Comparison of ENCODE assay signal across 19 cellular contexts in genomic region chr14:104229621-104230041, GRCh38.
DNase-seq lines count a peak whose midpoint lies in the region; ATAC-seq, FAIRE-seq and TF ChIP-seq lines count a peak whose summit lies in the region.
"Had no signal": no experiment of that assay in that cellular context is flagged by ENCODE, and none has a peak within 500 bp of the region (broad histone marks: within the 10 kb centered on the region; RNA-seq: fewer than 3 reads in every experiment).

No MANE protein-coding gene starts in this region.

- TF ChIP-seq EP300 in gastroesophageal sphincter (IDR thresholded peaks at IDR 0.05): no peak

- peaks cover 12% of the 10 kb centered on the region for H3K4me1 Mint-ChIP-seq in glutamatergic neuron (ENCODE audit: low read depth, unreplicated experiment)
- peaks cover 6% of the 10 kb centered on the region for H3K4me1 Mint-ChIP-seq in CD8-positive, alpha-beta T cell (ENCODE audit: low read depth)

- POLR2A ChIA-PET in CD8-positive, alpha-beta T cell (lab: Charles Lee): no interaction called here

- no peak for TF ChIP-seq CTCF in right atrium auricular region (IDR thresholded peaks at IDR 0.05)
- TF ChIP-seq CTCF in glutamatergic neuron (IDR thresholded peaks at IDR 0.05; ENCODE audit: partially characterized antibody, unreplicated experiment): no peak
- TF ChIP-seq CTCF in pancreas (IDR thresholded peaks at IDR 0.05): no peak
- TF ChIP-seq CTCF in CD8-positive, alpha-beta T cell (IDR thresholded peaks at IDR 0.05): no peak
- TF ChIP-seq CTCF in gastroesophageal sphincter (IDR thresholded peaks at IDR 0.05): no peak

- H3K9me3 ChIP-seq in right cardiac atrium (ENCODE audit: control insufficient read depth, low read length) (no peaks in the 10 kb centered on the region), right atrium auricular region (peaks cover 0 to 16% of the 10 kb centered on the region in 2 donors), pancreas (no peaks in the 10 kb centered on the region), gastroesophageal sphincter (peaks cover 0 to 42% (median 0%) of the 10 kb centered on the region in 3 donors)
- no peaks in the 10 kb centered on the region for H3K9me3 ChIP-seq in CD8-positive, alpha-beta T cell (ENCODE audit: low read length)
- H3K9me3 ChIP-seq: MG63 had no signal

- FAIRE-seq in pancreas (lab: Jason Lieb, UNC): no peak
- FAIRE-seq: GM12892 had no signal

- intact Hi-C loops in right cardiac atrium (cut with DNase I) (loop anchor here in 1 of 4 donors (10.0 kb wide), 1 partner anchor 95 kb away; the partner anchor contains the start of gene KIF26A), pancreas (cut with DNase I) (no loop called here)
- intact Hi-C loops in CD8-positive, alpha-beta T cell (cut with DNase I, micrococcal nuclease): no loop called here

- peaks cover under 1% of the 10 kb centered on the region for H3K36me3 Mint-ChIP-seq in glutamatergic neuron (ENCODE audit: unreplicated experiment)
- no peaks in the 10 kb centered on the region for H3K36me3 Mint-ChIP-seq in CD8-positive, alpha-beta T cell

- peaks cover 6% of the 10 kb centered on the region for H3K27me3 Mint-ChIP-seq in glutamatergic neuron (ENCODE audit: unreplicated experiment)
- no peaks in the 10 kb centered on the region for H3K27me3 Mint-ChIP-seq in CD8-positive, alpha-beta T cell (ENCODE audit: low read depth)

- H3K9me3 Mint-ChIP-seq in glutamatergic neuron (ENCODE audit: unreplicated experiment): peaks cover 12% of the 10 kb centered on the region
- peaks cover 6% of the 10 kb centered on the region for H3K9me3 Mint-ChIP-seq in CD8-positive, alpha-beta T cell

- H3K4me3 ChIP-seq in right cardiac atrium (ENCODE audit: low read length): no peak overlapping the region
- no peak overlapping the region for H3K4me3 ChIP-seq in right atrium auricular region
- no peak overlapping the region for H3K4me3 ChIP-seq in pancreas
- no peak overlapping the region for H3K4me3 ChIP-seq in CD8-positive, alpha-beta T cell (ENCODE audit: low read depth, low read length)
- no peak overlapping the region for H3K4me3 ChIP-seq in gastroesophageal sphincter
- H3K4me3 ChIP-seq: MG63 had no signal

- DNase-seq in right cardiac atrium (peak in 2 of 3 donors; percentile 26 to 41), right atrium auricular region (ENCODE audit: low spot score) (no peak), glutamatergic neuron (no peak), pancreas (peak in 3 of 6 donors; percentile 34 to 45 (median 41)), hepatic stellate cell (ENCODE audit: low spot score) (no peak)
- no peak for DNase-seq in CD8-positive, alpha-beta T cell
- DNase-seq: C1 segment of cervical spinal cord, H7, MG63, NCI-H1105 treated with DMSO at 0.1 percent for 48 hours, NCI-H187, NCI-H345, NCI-H69, OCI-M1, RPMI8226 had no signal

- CTCF ChIA-PET in CD8-positive, alpha-beta T cell (lab: Charles Lee): no interaction called here

- H3K4me3 Mint-ChIP-seq in glutamatergic neuron (ENCODE audit: unreplicated experiment): no peak overlapping the region
- H3K4me3 Mint-ChIP-seq in CD8-positive, alpha-beta T cell: no peak overlapping the region

- H3K27ac ChIP-seq in right cardiac atrium (ENCODE audit: low read length) (no peak overlapping the region), right atrium auricular region (no peak overlapping the region), pancreas (no peak overlapping the region), gastroesophageal sphincter (no peak overlapping the region)
- no peak overlapping the region for H3K27ac ChIP-seq in CD8-positive, alpha-beta T cell (ENCODE audit: low read depth, low read length)
- H3K27ac ChIP-seq: KMS-11 had no signal

- peak overlapping the region; percentile 94 for H3K27ac Mint-ChIP-seq in glutamatergic neuron (ENCODE audit: unreplicated experiment)
- H3K27ac Mint-ChIP-seq in CD8-positive, alpha-beta T cell: no peak overlapping the region

- ATAC-seq in right cardiac atrium: no peak
- ATAC-seq in pancreas: peak; percentile 18 to 74 (median 60)
- ATAC-seq in CD8-positive, alpha-beta T cell: no peak
- no peak for ATAC-seq in gastroesophageal sphincter
- no peak for ATAC-seq in GM18511 (IDR thresholded peaks at IDR 0.05; ENCODE audit: unreplicated experiment)

- H3K4me1 ChIP-seq in right cardiac atrium (ENCODE audit: control insufficient read depth, insufficient read depth, low read length) (no peaks in the 10 kb centered on the region), right atrium auricular region (no peaks in the 10 kb centered on the region), pancreas (no peaks in the 10 kb centered on the region), gastroesophageal sphincter (peaks cover 0 to 3% (median 0%) of the 10 kb centered on the region in 3 donors)
- H3K4me1 ChIP-seq in CD8-positive, alpha-beta T cell (ENCODE audit: insufficient read depth, low read length): no peaks in the 10 kb centered on the region

- no peak for TF ChIP-seq POLR2A in gastroesophageal sphincter (IDR thresholded peaks at IDR 0.05)

- WGBS in right cardiac atrium: 91% methylated on average over 19 of the region's 19 CpGs
- WGBS in pancreas, 2 donors: 43 to 46% methylated on average over 19 of the region's 19 CpGs
- no CpG with 5 or more reads among the region's 19 CpGs for WGBS in gastroesophageal sphincter (ENCODE audit: low coverage in 1 of 2), 2 donors

- H3K36me3 ChIP-seq in right atrium auricular region (no peaks in the 10 kb centered on the region), pancreas (no peaks in the 10 kb centered on the region), gastroesophageal sphincter (no peaks in the 10 kb centered on the region)
- no peaks in the 10 kb centered on the region for H3K36me3 ChIP-seq in CD8-positive, alpha-beta T cell (ENCODE audit: insufficient read depth, low read length)
- H3K36me3 ChIP-seq: MG63 had no signal

- no peaks in the 10 kb centered on the region for H3K27me3 ChIP-seq in right cardiac atrium (ENCODE audit: control insufficient read depth, insufficient read depth)
- no peaks in the 10 kb centered on the region for H3K27me3 ChIP-seq in right atrium auricular region
- H3K27me3 ChIP-seq in pancreas: no peaks in the 10 kb centered on the region
- H3K27me3 ChIP-seq in CD8-positive, alpha-beta T cell (ENCODE audit: insufficient read depth, low read length): no peaks in the 10 kb centered on the region
- H3K27me3 ChIP-seq in gastroesophageal sphincter: peaks cover 7% of the 10 kb centered on the region
- H3K27me3 ChIP-seq: MG63 had no signal

Comparison
In these comparisons a context has a peak if more than half of its experiments do, and no peak if none do; other contexts are left out.
1. DNase-seq: peak in right cardiac atrium (2 of 3); none in right atrium auricular region (single experiment), glutamatergic neuron (single experiment), CD8-positive, alpha-beta T cell (0 of 7) and hepatic stellate cell (single experiment).
2. ATAC-seq: peak in pancreas (4 of 4); none in right cardiac atrium (0 of 2), CD8-positive, alpha-beta T cell (single experiment), gastroesophageal sphincter (single experiment) and GM18511 (single experiment).